In the genomic region with DNA sequence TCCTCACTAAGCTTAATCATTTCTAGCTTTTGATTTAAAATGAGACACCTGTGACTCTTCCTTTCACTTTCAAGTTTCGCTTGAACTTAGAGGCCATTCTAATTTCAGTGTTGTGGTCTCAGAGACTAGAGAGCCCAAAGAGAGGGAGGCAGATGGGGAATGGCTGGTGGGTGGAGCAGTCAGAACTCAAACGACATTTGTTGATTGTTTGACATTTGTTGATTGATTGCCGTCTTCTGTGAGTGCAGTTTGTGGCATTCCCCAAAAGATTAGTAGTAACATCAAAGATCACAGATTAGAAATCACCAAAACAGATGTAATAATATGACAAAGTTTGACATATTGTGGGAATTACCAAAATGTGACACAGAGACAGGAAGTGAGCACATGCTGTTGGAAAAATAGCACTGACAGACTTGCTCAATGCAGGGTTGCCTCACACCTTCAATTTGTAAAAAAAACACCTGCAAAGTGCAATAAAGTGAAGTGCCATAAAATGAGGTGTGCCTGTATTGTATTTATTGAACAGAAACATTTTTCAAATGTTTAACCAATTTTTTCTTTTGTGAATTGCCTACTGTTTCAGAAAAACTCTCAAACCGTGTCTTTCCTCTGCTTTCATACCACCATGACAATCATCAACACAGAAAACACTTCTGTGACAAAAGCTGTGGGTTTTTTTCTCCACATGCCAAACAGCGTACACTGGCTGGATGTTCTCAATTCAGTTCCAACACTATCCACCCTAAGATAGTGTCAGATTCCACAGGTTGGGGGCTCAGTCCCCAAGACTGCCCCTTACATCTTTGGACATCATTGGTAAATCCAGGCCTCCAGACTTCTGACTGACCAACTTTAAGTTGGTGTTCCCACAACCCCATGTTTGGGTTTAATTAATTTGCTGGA, we compare ENCODE assay signal across 1 cellular context.
A peak's percentile ranks its signal among the peaks of the same experiment; 100 is the strongest.
TF ChIP-seq lines count a peak whose summit lies in the region.

No MANE protein-coding gene starts in this region.

TF ChIP-seq in GM12878, 131 proteins besides CTCF, POLR2A, EP300 and RAD21 (continued from another document and continues in another):
- TF ChIP-seq, protein P1, sequence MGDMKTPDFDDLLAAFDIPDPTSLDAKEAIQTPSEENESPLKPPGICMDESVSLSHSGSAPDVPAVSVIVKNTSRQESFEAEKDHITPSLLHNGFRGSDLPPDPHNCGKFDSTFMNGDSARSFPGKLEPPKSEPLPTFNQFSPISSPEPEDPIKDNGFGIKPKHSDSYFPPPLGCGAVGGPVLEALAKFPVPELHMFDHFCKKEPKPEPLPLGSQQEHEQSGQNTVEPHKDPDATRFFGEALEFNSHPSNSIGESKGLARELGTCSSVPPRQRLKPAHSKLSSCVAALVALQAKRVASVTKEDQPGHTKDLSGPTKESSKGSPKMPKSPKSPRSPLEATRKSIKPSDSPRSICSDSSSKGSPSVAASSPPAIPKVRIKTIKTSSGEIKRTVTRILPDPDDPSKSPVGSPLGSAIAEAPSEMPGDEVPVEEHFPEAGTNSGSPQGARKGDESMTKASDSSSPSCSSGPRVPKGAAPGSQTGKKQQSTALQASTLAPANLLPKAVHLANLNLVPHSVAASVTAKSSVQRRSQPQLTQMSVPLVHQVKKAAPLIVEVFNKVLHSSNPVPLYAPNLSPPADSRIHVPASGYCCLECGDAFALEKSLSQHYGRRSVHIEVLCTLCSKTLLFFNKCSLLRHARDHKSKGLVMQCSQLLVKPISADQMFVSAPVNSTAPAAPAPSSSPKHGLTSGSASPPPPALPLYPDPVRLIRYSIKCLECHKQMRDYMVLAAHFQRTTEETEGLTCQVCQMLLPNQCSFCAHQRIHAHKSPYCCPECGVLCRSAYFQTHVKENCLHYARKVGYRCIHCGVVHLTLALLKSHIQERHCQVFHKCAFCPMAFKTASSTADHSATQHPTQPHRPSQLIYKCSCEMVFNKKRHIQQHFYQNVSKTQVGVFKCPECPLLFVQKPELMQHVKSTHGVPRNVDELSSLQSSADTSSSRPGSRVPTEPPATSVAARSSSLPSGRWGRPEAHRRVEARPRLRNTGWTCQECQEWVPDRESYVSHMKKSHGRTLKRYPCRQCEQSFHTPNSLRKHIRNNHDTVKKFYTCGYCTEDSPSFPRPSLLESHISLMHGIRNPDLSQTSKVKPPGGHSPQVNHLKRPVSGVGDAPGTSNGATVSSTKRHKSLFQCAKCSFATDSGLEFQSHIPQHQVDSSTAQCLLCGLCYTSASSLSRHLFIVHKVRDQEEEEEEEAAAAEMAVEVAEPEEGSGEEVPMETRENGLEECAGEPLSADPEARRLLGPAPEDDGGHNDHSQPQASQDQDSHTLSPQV (IDR thresholded peaks at IDR 0.05), result peak; percentile 87
- TF ChIP-seq, protein P2, sequence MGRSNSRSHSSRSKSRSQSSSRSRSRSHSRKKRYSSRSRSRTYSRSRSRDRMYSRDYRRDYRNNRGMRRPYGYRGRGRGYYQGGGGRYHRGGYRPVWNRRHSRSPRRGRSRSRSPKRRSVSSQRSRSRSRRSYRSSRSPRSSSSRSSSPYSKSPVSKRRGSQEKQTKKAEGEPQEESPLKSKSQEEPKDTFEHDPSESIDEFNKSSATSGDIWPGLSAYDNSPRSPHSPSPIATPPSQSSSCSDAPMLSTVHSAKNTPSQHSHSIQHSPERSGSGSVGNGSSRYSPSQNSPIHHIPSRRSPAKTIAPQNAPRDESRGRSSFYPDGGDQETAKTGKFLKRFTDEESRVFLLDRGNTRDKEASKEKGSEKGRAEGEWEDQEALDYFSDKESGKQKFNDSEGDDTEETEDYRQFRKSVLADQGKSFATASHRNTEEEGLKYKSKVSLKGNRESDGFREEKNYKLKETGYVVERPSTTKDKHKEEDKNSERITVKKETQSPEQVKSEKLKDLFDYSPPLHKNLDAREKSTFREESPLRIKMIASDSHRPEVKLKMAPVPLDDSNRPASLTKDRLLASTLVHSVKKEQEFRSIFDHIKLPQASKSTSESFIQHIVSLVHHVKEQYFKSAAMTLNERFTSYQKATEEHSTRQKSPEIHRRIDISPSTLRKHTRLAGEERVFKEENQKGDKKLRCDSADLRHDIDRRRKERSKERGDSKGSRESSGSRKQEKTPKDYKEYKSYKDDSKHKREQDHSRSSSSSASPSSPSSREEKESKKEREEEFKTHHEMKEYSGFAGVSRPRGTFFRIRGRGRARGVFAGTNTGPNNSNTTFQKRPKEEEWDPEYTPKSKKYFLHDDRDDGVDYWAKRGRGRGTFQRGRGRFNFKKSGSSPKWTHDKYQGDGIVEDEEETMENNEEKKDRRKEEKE (IDR thresholded peaks at IDR 0.05), result no peak
- TF ChIP-seq SIX5 (IDR thresholded peaks at IDR 0.05; ENCODE audit: low read depth, low read length, severe bottlenecking), result no peak
- TF ChIP-seq SREBF2 (IDR thresholded peaks at IDR 0.05; ENCODE audit: low read length), result no peak
- no peak for TF ChIP-seq NR2C1 (IDR thresholded peaks at IDR 0.05)
- TF ChIP-seq RUNX3 (IDR thresholded peaks at IDR 0.05; ENCODE audit: low read length), result peak; percentile 94
- no peak for TF ChIP-seq BRCA1 (IDR thresholded peaks at IDR 0.05; ENCODE audit: low read depth, low read length)
- peak in 1 of 2 experiments; percentile 81; a peak in 1 of 4 replicates for TF ChIP-seq ETV6 (conservative IDR thresholded peaks at IDR 0.05 in 1 of 2, IDR thresholded peaks at IDR 0.05 in 1 of 2; ENCODE audit: borderline replicate concordance in 1 of 2, low read depth in 1 of 2)
- TF ChIP-seq, protein P3, sequence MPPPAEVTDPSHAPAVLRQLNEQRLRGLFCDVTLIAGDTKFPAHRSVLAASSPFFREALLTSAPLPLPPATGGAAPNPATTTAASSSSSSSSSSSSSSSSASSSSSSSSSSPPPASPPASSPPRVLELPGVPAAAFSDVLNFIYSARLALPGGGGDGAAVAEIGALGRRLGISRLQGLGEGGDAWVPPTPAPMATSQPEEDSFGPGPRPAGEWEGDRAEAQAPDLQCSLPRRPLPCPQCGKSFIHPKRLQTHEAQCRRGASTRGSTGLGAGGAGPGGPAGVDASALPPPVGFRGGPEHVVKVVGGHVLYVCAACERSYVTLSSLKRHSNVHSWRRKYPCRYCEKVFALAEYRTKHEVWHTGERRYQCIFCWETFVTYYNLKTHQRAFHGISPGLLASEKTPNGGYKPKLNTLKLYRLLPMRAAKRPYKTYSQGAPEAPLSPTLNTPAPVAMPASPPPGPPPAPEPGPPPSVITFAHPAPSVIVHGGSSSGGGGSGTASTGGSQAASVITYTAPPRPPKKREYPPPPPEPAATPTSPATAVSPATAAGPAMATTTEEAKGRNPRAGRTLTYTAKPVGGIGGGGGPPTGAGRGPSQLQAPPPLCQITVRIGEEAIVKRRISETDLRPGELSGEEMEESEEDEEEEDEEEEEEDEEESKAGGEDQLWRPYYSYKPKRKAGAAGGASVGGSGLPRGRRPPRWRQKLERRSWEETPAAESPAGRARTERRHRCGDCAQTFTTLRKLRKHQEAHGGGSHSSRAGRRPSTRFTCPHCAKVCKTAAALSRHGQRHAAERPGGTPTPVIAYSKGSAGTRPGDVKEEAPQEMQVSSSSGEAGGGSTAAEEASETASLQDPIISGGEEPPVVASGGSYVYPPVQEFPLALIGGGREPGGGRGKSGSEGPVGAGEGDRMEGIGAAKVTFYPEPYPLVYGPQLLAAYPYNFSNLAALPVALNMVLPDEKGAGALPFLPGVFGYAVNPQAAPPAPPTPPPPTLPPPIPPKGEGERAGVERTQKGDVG (CRISPR knock-in tag; IDR thresholded peaks at IDR 0.05), result no peak
- TF ChIP-seq MYB (IDR thresholded peaks at IDR 0.05; ENCODE audit: borderline replicate concordance, low read depth, low read length), result no peak
- no peak for TF ChIP-seq CHD1 (IDR thresholded peaks at IDR 0.05; ENCODE audit: low read depth, low read length)
- TF ChIP-seq MXI1 (IDR thresholded peaks at IDR 0.05; ENCODE audit: low read depth, low read length), result peak; percentile 71
- TF ChIP-seq CREB1 (IDR thresholded peaks at IDR 0.05; ENCODE audit: low read depth), result peak; percentile 76
- 0 out of 4 replicates have a peak, but pooled peaks of 1 of the 2 experiments have one; percentile 58 for TF ChIP-seq SRF (IDR thresholded peaks at IDR 0.05; ENCODE audit: low read depth in 2 of 2, low read length in 2 of 2)
- peak; percentile 78 for TF ChIP-seq FOXM1 (IDR thresholded peaks at IDR 0.05; ENCODE audit: low read depth, low read length)
- TF ChIP-seq IKZF1 (conservative IDR thresholded peaks at IDR 0.05), result peak; percentile 90
- no peak for TF ChIP-seq RB1 (IDR thresholded peaks at IDR 0.05; ENCODE audit: borderline replicate concordance)
- 0 out of 2 replicates have a peak, but pooled peaks have one; percentile 65 for TF ChIP-seq RCOR1 (conservative IDR thresholded peaks at IDR 0.05; ENCODE audit: low read depth, low read length)
- no peak for TF ChIP-seq NFYA (IDR thresholded peaks at IDR 0.05; ENCODE audit: borderline replicate concordance, low read depth, low read length)
- no peak; the same call in 1 of the 2 replicates for TF ChIP-seq STAT3 (IDR thresholded peaks at IDR 0.05; ENCODE audit: low read depth, low read length)
- TF ChIP-seq SMAD1 (IDR thresholded peaks at IDR 0.05; ENCODE audit: low read depth, partially characterized antibody), result no peak
- TF ChIP-seq ZNF274 (IDR thresholded peaks at IDR 0.05; ENCODE audit: insufficient read depth, insufficient read length), result no peak
- peak; percentile 83 for TF ChIP-seq TCF7 (IDR thresholded peaks at IDR 0.05; ENCODE audit: borderline replicate concordance)
- TF ChIP-seq, protein P4, sequence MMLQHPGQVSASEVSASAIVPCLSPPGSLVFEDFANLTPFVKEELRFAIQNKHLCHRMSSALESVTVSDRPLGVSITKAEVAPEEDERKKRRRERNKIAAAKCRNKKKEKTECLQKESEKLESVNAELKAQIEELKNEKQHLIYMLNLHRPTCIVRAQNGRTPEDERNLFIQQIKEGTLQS (IDR thresholded peaks at IDR 0.05; ENCODE audit: borderline replicate concordance, extremely low read depth, low read depth, low read length), result no peak
- peak; percentile 67 for TF ChIP-seq CREM (IDR thresholded peaks at IDR 0.05; ENCODE audit: low read depth)
- TF ChIP-seq, protein P5, sequence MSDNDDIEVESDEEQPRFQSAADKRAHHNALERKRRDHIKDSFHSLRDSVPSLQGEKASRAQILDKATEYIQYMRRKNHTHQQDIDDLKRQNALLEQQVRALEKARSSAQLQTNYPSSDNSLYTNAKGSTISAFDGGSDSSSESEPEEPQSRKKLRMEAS (IDR thresholded peaks at IDR 0.05; ENCODE audit: low read depth, low read length), result peak; percentile 49
- no peak for TF ChIP-seq NR2C2 (IDR thresholded peaks at IDR 0.05; ENCODE audit: borderline replicate concordance, control insufficient read depth, insufficient read length, low read depth)
- TF ChIP-seq ZNF384 (IDR thresholded peaks at IDR 0.05; ENCODE audit: borderline replicate concordance, low read depth, low read length), result peak; percentile 51; the same call in 1 of the 2 replicates
- peak; percentile 97 for TF ChIP-seq ATF7 (IDR thresholded peaks at IDR 0.05; ENCODE audit: low read depth)
- TF ChIP-seq CBX3 (IDR thresholded peaks at IDR 0.05; ENCODE audit: borderline replicate concordance, low read depth), result no peak
- TF ChIP-seq, protein P6, sequence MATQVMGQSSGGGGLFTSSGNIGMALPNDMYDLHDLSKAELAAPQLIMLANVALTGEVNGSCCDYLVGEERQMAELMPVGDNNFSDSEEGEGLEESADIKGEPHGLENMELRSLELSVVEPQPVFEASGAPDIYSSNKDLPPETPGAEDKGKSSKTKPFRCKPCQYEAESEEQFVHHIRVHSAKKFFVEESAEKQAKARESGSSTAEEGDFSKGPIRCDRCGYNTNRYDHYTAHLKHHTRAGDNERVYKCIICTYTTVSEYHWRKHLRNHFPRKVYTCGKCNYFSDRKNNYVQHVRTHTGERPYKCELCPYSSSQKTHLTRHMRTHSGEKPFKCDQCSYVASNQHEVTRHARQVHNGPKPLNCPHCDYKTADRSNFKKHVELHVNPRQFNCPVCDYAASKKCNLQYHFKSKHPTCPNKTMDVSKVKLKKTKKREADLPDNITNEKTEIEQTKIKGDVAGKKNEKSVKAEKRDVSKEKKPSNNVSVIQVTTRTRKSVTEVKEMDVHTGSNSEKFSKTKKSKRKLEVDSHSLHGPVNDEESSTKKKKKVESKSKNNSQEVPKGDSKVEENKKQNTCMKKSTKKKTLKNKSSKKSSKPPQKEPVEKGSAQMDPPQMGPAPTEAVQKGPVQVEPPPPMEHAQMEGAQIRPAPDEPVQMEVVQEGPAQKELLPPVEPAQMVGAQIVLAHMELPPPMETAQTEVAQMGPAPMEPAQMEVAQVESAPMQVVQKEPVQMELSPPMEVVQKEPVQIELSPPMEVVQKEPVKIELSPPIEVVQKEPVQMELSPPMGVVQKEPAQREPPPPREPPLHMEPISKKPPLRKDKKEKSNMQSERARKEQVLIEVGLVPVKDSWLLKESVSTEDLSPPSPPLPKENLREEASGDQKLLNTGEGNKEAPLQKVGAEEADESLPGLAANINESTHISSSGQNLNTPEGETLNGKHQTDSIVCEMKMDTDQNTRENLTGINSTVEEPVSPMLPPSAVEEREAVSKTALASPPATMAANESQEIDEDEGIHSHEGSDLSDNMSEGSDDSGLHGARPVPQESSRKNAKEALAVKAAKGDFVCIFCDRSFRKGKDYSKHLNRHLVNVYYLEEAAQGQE (IDR thresholded peaks at IDR 0.05; ENCODE audit: low read depth, low read length), result 0 out of 2 replicates have a peak, but pooled peaks have one; percentile 15
- TF ChIP-seq, protein P7, sequence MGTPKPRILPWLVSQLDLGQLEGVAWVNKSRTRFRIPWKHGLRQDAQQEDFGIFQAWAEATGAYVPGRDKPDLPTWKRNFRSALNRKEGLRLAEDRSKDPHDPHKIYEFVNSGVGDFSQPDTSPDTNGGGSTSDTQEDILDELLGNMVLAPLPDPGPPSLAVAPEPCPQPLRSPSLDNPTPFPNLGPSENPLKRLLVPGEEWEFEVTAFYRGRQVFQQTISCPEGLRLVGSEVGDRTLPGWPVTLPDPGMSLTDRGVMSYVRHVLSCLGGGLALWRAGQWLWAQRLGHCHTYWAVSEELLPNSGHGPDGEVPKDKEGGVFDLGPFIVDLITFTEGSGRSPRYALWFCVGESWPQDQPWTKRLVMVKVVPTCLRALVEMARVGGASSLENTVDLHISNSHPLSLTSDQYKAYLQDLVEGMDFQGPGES (IDR thresholded peaks at IDR 0.05), result no peak
- TF ChIP-seq, protein P8, sequence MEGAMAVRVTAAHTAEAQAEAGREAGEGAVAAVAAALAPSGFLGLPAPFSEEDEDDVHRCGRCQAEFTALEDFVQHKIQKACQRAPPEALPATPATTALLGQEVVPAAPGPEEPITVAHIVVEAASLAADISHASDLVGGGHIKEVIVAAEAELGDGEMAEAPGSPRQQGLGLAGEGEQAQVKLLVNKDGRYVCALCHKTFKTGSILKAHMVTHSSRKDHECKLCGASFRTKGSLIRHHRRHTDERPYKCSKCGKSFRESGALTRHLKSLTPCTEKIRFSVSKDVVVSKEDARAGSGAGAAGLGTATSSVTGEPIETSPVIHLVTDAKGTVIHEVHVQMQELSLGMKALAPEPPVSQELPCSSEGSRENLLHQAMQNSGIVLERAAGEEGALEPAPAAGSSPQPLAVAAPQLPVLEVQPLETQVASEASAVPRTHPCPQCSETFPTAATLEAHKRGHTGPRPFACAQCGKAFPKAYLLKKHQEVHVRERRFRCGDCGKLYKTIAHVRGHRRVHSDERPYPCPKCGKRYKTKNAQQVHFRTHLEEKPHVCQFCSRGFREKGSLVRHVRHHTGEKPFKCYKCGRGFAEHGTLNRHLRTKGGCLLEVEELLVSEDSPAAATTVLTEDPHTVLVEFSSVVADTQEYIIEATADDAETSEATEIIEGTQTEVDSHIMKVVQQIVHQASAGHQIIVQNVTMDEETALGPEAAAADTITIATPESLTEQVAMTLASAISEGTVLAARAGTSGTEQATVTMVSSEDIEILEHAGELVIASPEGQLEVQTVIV (IDR thresholded peaks at IDR 0.05; ENCODE audit: borderline replicate concordance, partially characterized antibody), result no peak
- peak; percentile 91 for TF ChIP-seq NBN (IDR thresholded peaks at IDR 0.05)
- peak; percentile 80 for TF ChIP-seq YY1 (IDR thresholded peaks at IDR 0.05; ENCODE audit: low read depth, low read length)
- TF ChIP-seq MEF2B (IDR thresholded peaks at IDR 0.05; ENCODE audit: partially characterized antibody, poor library complexity, severe bottlenecking), result peak; percentile 85
- no peak for TF ChIP-seq NFXL1 (IDR thresholded peaks at IDR 0.05; ENCODE audit: borderline replicate concordance)
